8 cellular contexts compared by ENCODE assay signal in the genomic region with DNA sequence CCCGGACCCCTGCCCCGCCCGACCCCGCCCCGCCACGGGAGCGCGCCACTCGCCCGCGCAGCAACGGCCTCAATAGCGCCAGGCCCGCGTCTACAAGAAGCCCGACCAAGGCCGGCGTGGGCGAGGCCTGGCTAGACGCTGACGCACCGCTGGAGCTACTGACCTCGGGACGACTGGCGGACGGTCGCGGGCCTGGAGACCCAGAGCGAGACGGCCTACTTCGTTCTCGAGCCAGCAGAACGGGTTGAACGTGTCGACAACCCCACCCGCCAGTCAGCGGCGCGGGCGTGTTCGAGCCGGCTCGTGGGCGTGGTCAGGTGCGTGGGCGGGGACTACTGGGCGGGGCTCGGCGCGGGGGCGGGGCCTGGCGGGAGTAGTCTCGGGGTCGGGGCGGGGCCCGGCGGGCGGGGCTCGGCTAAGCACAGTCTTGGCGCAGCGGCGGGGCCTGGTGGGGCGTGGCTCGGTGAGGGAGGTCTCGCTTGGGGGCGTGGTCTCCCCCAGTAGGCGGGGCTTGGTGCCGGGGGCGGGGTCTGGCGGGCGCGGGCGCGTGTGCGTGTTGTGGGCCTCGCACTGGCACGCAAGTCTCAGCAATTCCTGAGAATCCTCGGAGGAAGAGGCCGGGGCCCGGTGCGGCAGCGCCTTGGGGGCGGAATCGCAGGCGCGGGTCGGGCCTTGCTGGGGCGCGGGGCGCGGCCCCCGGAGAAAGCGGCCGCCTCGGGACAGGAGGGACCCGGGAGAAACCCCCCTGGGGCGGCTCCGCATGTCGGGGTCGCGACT. TPM values are rescaled to one million over a fixed set of nuclear protein-coding genes. Genes with fewer than 3 reads are reported as not detected.
DNase-seq lines count a peak whose midpoint lies in the region; FAIRE-seq and TF ChIP-seq lines count a peak whose summit lies in the region.

TSS of gene RNH1 (minus strand) at position 293 of the 777 bp plus-strand sequence. CDS start 5,080 bp downstream, outside the sequence.

- intact Hi-C loops in activated naive CD4-positive, alpha-beta T cell treated with anti-CD3 and anti-CD28 coated beads for 36 hours (cut with micrococcal nuclease): loop anchor here (1.0 to 2.0 kb wide), 16 partner anchors 11 to 302 kb away; partner anchors contain the start of genes BET1L, DEAF1, HRAS and LMNTD2

- POLR2A ChIA-PET in HEK293T (lab: Yijun Ruan, JAX): interaction anchor here (0.6 to 2.4 kb wide), 10 partner anchors 9 to 59 kb away, joined by 3 to 13 read pairs (median 5); partner anchors contain the start of gene HRAS

- H3K27ac ChIP-seq in substantia nigra (ENCODE audit: low read depth, low read length, poor library complexity, severe bottlenecking): peak within 1 kb of the TSS; percentile 99

- CTCF ChIA-PET in HEK293T (lab: Yijun Ruan, JAX): no interaction called here
- CTCF ChIA-PET in activated naive CD4-positive, alpha-beta T cell treated with anti-CD3 and anti-CD28 coated beads for 36 hours (lab: Charles Lee): interaction anchor here (0.6 to 0.8 kb wide), 2 partner anchors 12 to 203 kb away, joined by 3 to 4 read pairs; no protein-coding TSS in a partner anchor

- H3K4me3 Mint-ChIP-seq in activated naive CD4-positive, alpha-beta T cell treated with anti-CD3 and anti-CD28 coated beads for 36 hours: peak within 1 kb of the TSS; percentile 92

- no peak for FAIRE-seq in frontal cortex (lab: Jason Lieb, UNC)

- H3K9me3 Mint-ChIP-seq in activated naive CD4-positive, alpha-beta T cell treated with anti-CD3 and anti-CD28 coated beads for 36 hours: no peaks in the 10 kb centered on the region

- peaks cover 21% of the 10 kb centered on the region for H3K36me3 Mint-ChIP-seq in activated naive CD4-positive, alpha-beta T cell treated with anti-CD3 and anti-CD28 coated beads for 36 hours (ENCODE audit: low read depth)

- H3K27me3 Mint-ChIP-seq in activated naive CD4-positive, alpha-beta T cell treated with anti-CD3 and anti-CD28 coated beads for 36 hours (ENCODE audit: low read depth): no peaks in the 10 kb centered on the region

- DNase-seq in GF-D8 (lab: John Stamatoyannopoulos, UW) (peak; percentile 62), HEK293T (ENCODE audit: extremely low spot score) (peak; percentile 100), MV-4-11 (lab: John Stamatoyannopoulos, UW) (peak; percentile 85), SK-N-DZ (ENCODE audit: low spot score) (peak; percentile 90), frontal cortex (ENCODE audit: low spot score in 2 of 2) (peak; percentile 99 to 100), non-pigmented ciliary epithelial cell (ENCODE audit: low read depth) (peak; percentile 55), substantia nigra (lab: John Stamatoyannopoulos, UW) (peak; percentile 89 to 100 (median 98))
- peak; percentile 99 for DNase-seq in activated naive CD4-positive, alpha-beta T cell treated with anti-CD3 and anti-CD28 coated beads for 36 hours

- H3K27ac Mint-ChIP-seq in activated naive CD4-positive, alpha-beta T cell treated with anti-CD3 and anti-CD28 coated beads for 36 hours: peak within 1 kb of the TSS; percentile 99

- H3K4me1 Mint-ChIP-seq in activated naive CD4-positive, alpha-beta T cell treated with anti-CD3 and anti-CD28 coated beads for 36 hours (ENCODE audit: low read depth): peaks cover 22% of the 10 kb centered on the region

TF ChIP-seq in HEK293T, 16 proteins besides CTCF, POLR2A, EP300 and RAD21:
- TF ChIP-seq ZNF384 (IDR thresholded peaks at IDR 0.05) (no peak), FOXK2 (IDR thresholded peaks at IDR 0.05) (no peak), PKNOX1 (IDR thresholded peaks at IDR 0.05) (peak; percentile 66), HDGF (IDR thresholded peaks at IDR 0.05; ENCODE audit: borderline replicate concordance) (0 out of 2 replicates have a peak, but pooled peaks have one; percentile 51), TARDBP (IDR thresholded peaks at IDR 0.05) (no peak)

RNA-seq across cellular contexts. Expression of gene RNH1, which starts in this region (rescaled TPM):
- 83.8 and 94.1 TPM in 2 replicates for polyA plus RNA-seq in SK-N-DZ (2014; cell fraction: cytosol; rRNA removed)
- polyA plus RNA-seq in SK-N-DZ (2014; cell fraction: nucleus; rRNA removed): 105 and 120 TPM in 2 replicates
- total RNA-seq in activated naive CD4-positive, alpha-beta T cell treated with anti-CD3 and anti-CD28 coated beads for 36 hours: 100 to 1,000 TPM; 101 to 102 TPM
- total RNA-seq in frontal cortex: 38.7 TPM

Comparison
In these comparisons a context has a peak if more than half of its experiments do, and no peak if none do; other contexts are left out.
1. Peak in every context shown above with its lines: DNase-seq and H3K27ac ChIP-seq.